In the genomic region with DNA sequence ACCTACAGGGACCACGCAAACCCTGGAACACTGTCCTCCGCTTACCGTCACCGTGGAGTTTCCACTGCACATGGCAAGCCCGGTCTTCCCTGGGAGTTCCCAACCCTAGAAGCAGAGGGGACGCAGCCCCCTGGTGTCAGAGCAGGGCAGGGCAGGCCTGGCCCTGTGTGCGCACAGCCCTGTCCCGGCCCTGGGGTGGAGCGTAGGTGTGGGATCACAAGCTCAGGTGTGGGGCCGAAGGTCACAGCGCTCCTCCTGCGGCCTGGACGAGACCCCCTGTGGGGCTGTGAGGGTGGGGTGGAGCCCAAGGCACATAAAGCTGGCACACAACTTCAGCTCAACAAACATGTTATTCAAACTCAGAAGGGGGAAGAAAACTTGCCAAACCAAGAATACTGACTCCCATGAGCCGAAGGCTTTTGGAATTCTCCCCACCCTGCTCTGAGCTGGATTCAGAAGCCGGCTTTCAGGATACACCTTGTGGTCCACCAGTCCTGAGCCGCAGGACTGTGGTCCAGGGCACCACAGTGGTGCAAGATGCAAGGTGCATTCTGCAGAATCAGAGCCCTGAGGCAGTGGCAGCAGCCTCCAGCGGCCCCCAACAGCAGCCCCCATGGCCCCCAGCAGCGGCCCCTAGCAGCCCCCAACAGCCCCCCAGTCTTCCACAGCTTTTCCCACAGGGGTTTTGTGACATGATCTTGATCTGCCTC, we compare ENCODE assay signal across 8 cellular contexts. TPM values are rescaled to one million over a fixed set of nuclear protein-coding genes. Genes with fewer than 3 reads are reported as not detected.
DNase-seq lines count a peak whose midpoint lies in the region; ATAC-seq and TF ChIP-seq lines count a peak whose summit lies in the region.

No MANE protein-coding gene starts in this region.

- H3K79me2 ChIP-seq in HCT116 (ENCODE audit: insufficient read depth, low read length) = no peaks in the 10 kb centered on the region

- peaks cover 0 to 14% of the 10 kb centered on the region in 2 experiments; a peak in 1 of 4 replicates for H3K4me1 ChIP-seq in HCT116 (ENCODE audit: control insufficient read depth in 1 of 2, insufficient read depth in 2 of 2, low read length in 2 of 2)

- BruUV-seq in HCT116 (replicated peaks; lab: Mats Ljungman, UMichigan) = no TSS peak

- H3K4me3 ChIP-seq in HCT116 (replicated peaks in 1 of 2; ENCODE audit: low read depth in 1 of 2, low read length in 2 of 2) (no peak overlapping the region), fibroblast of villous mesenchyme (ENCODE audit: low read depth, low read length) (no peak overlapping the region)

- DNase-seq in NCI-H2029 (lab: John Stamatoyannopoulos, UW) = peak; percentile 14
- no peak for DNase-seq in NCI-H2029 treated with DMSO at 0.1 percent for 48 hours (lab: John Stamatoyannopoulos, UW)
- DNase-seq in HCT116 (ENCODE audit: low read depth, low spot score) = peak; percentile 23
- DNase-seq in NCI-H2171 (lab: John Stamatoyannopoulos, UW) = peak; percentile 42
- peak; percentile 30 for DNase-seq in activated T-cell treated with anti-CD3 and anti-CD28 coated beads for 24 hours (ENCODE audit: low read depth)
- DNase-seq in fibroblast of villous mesenchyme (ENCODE audit: low read depth) = peak; percentile 44
- DNase-seq in retina = peak; percentile 76

- no peaks in the 10 kb centered on the region for H3K36me3 ChIP-seq in HCT116 (ENCODE audit: control insufficient read depth in 1 of 2, insufficient read depth in 2 of 2, low read length in 2 of 2)

- H3K9me2 ChIP-seq in HCT116 (ENCODE audit: insufficient read depth) = no peaks in the 10 kb centered on the region

- no peaks in the 10 kb centered on the region for H3K27me3 ChIP-seq in HCT116 (ENCODE audit: insufficient read depth, low read length)

- ATAC-seq in HCT116 = peak; percentile 99
- ATAC-seq in HG03025 (IDR thresholded peaks at IDR 0.05; ENCODE audit: low FRiP score, unreplicated experiment) = no peak

- H4K20me1 ChIP-seq in HCT116 (ENCODE audit: insufficient read depth) = no peaks in the 10 kb centered on the region

- no peak for TF ChIP-seq POLR2A in HCT116 (IDR thresholded peaks at IDR 0.05; ENCODE audit: borderline replicate concordance, extremely low read depth, insufficient read depth, insufficient read length)

- H3K4me2 ChIP-seq in HCT116 (ENCODE audit: low read length) = no peak overlapping the region

- H3K9me3 ChIP-seq in HCT116 (ENCODE audit: control insufficient read depth in 1 of 2, insufficient read depth in 1 of 2, low read depth in 1 of 2, low read length in 2 of 2) = no peaks in the 10 kb centered on the region

- intact Hi-C loops in HCT116 (cut with micrococcal nuclease) = loop anchor here (1.0 kb wide), 1 partner anchor 114 kb away; no protein-coding TSS in a partner anchor

- no peak overlapping the region for H2AFZ ChIP-seq in HCT116 (ENCODE audit: low read depth, low read length, poor library complexity, severe bottlenecking)

- no peak overlapping the region for H3K27ac ChIP-seq in HCT116 (ENCODE audit: low read depth, low read length)

- no peak overlapping the region for H3K9ac ChIP-seq in HCT116 (ENCODE audit: low read length)

- POLR2A ChIA-PET in HCT116 (lab: Charles Lee) = no interaction called here

- TF ChIP-seq RAD21 in HCT116 (IDR thresholded peaks at IDR 0.05; ENCODE audit: low read depth) = peak; percentile 88

- TF ChIP-seq CTCF in HCT116 (IDR thresholded peaks at IDR 0.05 in 2 of 3, conservative IDR thresholded peaks at IDR 0.05 in 1 of 3; ENCODE audit: borderline replicate concordance in 1 of 3, insufficient read depth in 1 of 3, low read depth in 2 of 3, low read length in 2 of 3) (peak; percentile 80 to 91 (median 82)), fibroblast of villous mesenchyme (IDR thresholded peaks at IDR 0.05; ENCODE audit: insufficient read depth, low read depth, low read length) (peak; percentile 80)

- RAD21 ChIA-PET in HCT116 (lab: Charles Lee; ENCODE audit: low non-redundant PET in 1 of 2, low total read pairs in 2 of 2, uncharacterized antibody in 2 of 2, unreplicated experiment in 2 of 2) = interaction anchor here in 1 of 2 experiments (0.6 kb wide), 1 partner anchor 114 kb away, joined by 4 read pairs; no protein-coding TSS in a partner anchor

- CTCF ChIA-PET in HCT116 (lab: Charles Lee) = interaction anchor here (1.2 to 6.4 kb wide), 4 partner anchors 15 to 243 kb away, joined by 3 to 42 read pairs (median 8); no protein-coding TSS in a partner anchor

TF ChIP-seq in HCT116, 20 proteins besides CTCF, POLR2A, EP300 and RAD21:
- TF ChIP-seq, protein P1, sequence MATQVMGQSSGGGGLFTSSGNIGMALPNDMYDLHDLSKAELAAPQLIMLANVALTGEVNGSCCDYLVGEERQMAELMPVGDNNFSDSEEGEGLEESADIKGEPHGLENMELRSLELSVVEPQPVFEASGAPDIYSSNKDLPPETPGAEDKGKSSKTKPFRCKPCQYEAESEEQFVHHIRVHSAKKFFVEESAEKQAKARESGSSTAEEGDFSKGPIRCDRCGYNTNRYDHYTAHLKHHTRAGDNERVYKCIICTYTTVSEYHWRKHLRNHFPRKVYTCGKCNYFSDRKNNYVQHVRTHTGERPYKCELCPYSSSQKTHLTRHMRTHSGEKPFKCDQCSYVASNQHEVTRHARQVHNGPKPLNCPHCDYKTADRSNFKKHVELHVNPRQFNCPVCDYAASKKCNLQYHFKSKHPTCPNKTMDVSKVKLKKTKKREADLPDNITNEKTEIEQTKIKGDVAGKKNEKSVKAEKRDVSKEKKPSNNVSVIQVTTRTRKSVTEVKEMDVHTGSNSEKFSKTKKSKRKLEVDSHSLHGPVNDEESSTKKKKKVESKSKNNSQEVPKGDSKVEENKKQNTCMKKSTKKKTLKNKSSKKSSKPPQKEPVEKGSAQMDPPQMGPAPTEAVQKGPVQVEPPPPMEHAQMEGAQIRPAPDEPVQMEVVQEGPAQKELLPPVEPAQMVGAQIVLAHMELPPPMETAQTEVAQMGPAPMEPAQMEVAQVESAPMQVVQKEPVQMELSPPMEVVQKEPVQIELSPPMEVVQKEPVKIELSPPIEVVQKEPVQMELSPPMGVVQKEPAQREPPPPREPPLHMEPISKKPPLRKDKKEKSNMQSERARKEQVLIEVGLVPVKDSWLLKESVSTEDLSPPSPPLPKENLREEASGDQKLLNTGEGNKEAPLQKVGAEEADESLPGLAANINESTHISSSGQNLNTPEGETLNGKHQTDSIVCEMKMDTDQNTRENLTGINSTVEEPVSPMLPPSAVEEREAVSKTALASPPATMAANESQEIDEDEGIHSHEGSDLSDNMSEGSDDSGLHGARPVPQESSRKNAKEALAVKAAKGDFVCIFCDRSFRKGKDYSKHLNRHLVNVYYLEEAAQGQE (IDR thresholded peaks at IDR 0.05; ENCODE audit: low read depth) = no peak
- TF ChIP-seq ZNF274 (IDR thresholded peaks at IDR 0.05; ENCODE audit: low read depth, low read length) = no peak
- TF ChIP-seq SP1 (IDR thresholded peaks at IDR 0.05; ENCODE audit: low read depth) = no peak
- TF ChIP-seq, protein P2, sequence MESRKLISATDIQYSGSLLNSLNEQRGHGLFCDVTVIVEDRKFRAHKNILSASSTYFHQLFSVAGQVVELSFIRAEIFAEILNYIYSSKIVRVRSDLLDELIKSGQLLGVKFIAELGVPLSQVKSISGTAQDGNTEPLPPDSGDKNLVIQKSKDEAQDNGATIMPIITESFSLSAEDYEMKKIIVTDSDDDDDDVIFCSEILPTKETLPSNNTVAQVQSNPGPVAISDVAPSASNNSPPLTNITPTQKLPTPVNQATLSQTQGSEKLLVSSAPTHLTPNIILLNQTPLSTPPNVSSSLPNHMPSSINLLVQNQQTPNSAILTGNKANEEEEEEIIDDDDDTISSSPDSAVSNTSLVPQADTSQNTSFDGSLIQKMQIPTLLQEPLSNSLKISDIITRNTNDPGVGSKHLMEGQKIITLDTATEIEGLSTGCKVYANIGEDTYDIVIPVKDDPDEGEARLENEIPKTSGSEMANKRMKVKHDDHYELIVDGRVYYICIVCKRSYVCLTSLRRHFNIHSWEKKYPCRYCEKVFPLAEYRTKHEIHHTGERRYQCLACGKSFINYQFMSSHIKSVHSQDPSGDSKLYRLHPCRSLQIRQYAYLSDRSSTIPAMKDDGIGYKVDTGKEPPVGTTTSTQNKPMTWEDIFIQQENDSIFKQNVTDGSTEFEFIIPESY (IDR thresholded peaks at IDR 0.05; ENCODE audit: extremely low read depth, insufficient replicate concordance, low read length) = no peak
- no peak for TF ChIP-seq POLR2AphosphoS5 (IDR thresholded peaks at IDR 0.05; ENCODE audit: low read depth, low read length)
- no peak for TF ChIP-seq ELF1 (IDR thresholded peaks at IDR 0.05; ENCODE audit: borderline replicate concordance, low read depth)
- TF ChIP-seq EGR1 (IDR thresholded peaks at IDR 0.05; ENCODE audit: low read depth) = no peak
- no peak for TF ChIP-seq FOSL1 (IDR thresholded peaks at IDR 0.05; ENCODE audit: low read depth)
- no peak for TF ChIP-seq YY1 (IDR thresholded peaks at IDR 0.05; ENCODE audit: extremely low read depth, insufficient replicate concordance, low read depth, low read length)
- TF ChIP-seq, protein P3, sequence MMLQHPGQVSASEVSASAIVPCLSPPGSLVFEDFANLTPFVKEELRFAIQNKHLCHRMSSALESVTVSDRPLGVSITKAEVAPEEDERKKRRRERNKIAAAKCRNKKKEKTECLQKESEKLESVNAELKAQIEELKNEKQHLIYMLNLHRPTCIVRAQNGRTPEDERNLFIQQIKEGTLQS (IDR thresholded peaks at IDR 0.05) = no peak
- TF ChIP-seq EZH2phosphoT487 (IDR thresholded peaks at IDR 0.05; ENCODE audit: borderline replicate concordance) = no peak
- no peak for TF ChIP-seq TCF7L2 (IDR thresholded peaks at IDR 0.05; ENCODE audit: borderline replicate concordance, extremely low read depth, insufficient read depth, insufficient read length)
- no peak for TF ChIP-seq CBX3 (IDR thresholded peaks at IDR 0.05; ENCODE audit: low read depth)
TF ChIP-seq in HCT116: peak in this region for 0.

RNA-seq across cellular contexts. Expression of a gene that starts 11.8 kb away (rescaled TPM):
- total RNA-seq in HCT116 (2021; ENCODE audit: unreplicated experiment) (52.4 TPM), fibroblast of villous mesenchyme (31.2 and 32.4 TPM in 2 replicates)
- 42.8 and 48.1 TPM in 2 replicates for polyA plus RNA-seq in HCT116 (2012)
